ENCODE assay signal across 8 cellular contexts in the genomic region with DNA sequence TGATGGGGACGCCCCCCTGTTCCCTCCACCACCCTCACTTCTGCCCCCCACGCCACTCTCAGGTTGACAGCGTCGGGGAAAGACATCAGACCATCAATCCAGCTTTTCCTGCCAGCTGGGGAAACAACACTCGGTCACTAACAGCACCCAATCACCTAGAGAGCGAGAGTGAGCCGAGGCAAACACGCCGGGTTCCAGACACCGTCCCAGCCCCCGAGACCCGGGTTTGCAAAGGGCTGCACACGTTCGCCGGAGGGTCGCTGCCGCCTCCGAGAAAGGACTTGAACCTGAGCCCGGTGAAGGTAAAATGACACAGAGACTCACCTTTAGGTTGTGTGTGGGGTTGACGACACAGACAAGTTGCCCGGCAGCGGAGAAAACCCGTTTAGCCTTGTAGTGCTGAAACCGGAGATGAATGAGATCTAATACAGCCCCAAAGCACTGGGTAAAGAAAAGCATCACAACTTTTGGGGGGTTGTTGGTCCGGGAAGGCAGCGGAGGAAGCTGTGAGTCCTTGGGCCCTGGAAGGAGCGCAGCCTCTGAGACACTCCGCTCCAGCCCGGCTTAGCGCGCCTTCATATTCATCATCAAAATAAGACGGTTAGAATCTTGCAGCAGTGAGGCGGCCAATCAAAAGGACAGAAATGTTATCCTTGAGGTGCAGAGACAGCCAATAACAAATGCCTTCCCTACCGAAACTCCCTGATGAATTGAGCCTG. TPM values are rescaled to one million over a fixed set of nuclear protein-coding genes. Genes with fewer than 3 reads are reported as not detected.
DNase-seq lines count a peak whose midpoint lies in the region; ATAC-seq and TF ChIP-seq lines count a peak whose summit lies in the region.

A gene with protein sequence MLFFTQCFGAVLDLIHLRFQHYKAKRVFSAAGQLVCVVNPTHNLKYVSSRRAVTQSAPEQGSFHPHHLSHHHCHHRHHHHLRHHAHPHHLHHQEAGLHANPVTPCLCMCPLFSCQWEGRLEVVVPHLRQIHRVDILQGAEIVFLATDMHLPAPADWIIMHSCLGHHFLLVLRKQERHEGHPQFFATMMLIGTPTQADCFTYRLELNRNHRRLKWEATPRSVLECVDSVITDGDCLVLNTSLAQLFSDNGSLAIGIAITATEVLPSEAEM (minus strand): TSS at position 583 of the 719 bp plus-strand sequence. CDS start 124 bp downstream, at position 459.

- H3K9me1 ChIP-seq in IMR-90 (ENCODE audit: insufficient read depth, low read length), result no peaks in the 10 kb centered on the region

- no peak within 1 kb of the TSS for H3K56ac ChIP-seq in IMR-90 (ENCODE audit: extremely low read depth, insufficient read depth, low read length)

- H3F3A ChIP-seq in PC-9 (ENCODE audit: insufficient read depth, low read depth), result no peaks in the 10 kb centered on the region

- dilution Hi-C loops in IMR-90 (cut with HindIII; ENCODE audit: low sequenced_read_pairs, unreplicated experiment), result no loop called here

- no peaks in the 10 kb centered on the region for H3K79me1 ChIP-seq in IMR-90 (ENCODE audit: low read depth in 1 of 2, low read length in 2 of 2)

- TF ChIP-seq CTCF in IMR-90 (conservative IDR thresholded peaks at IDR 0.05; ENCODE audit: low read depth, low read length) (no peak), PC-9 (conservative IDR thresholded peaks at IDR 0.05) (no peak)

- H3K27me3 Mint-ChIP-seq in activated T-cell treated with anti-CD3 and anti-CD28 coated beads, Interleukin-2, amount 50 U/mL, for 4 hours (ENCODE audit: low read depth), result peaks cover 21% of the 10 kb centered on the region

- H2AK9ac ChIP-seq in IMR-90 (replicated peaks; ENCODE audit: low read depth, low read length, poor library complexity), result no peak within 1 kb of the TSS

- H2AFZ ChIP-seq in IMR-90 (replicated peaks; ENCODE audit: low read length, poor library complexity) (peak within 1 kb of the TSS; percentile 65), PC-9 (no peak within 1 kb of the TSS)

- no peak within 1 kb of the TSS for H3K9ac ChIP-seq in IMR-90 (ENCODE audit: low read depth, low read length)

- peak; percentile 53; the same call in 1 of the 2 replicates for ATAC-seq in IMR-90 (ENCODE audit: low read depth)
- peak; percentile 58 to 63 for ATAC-seq in activated T-cell treated with anti-CD3 and anti-CD28 coated beads, Interleukin-2, amount 50 U/mL, for 4 hours
- ATAC-seq in Right ventricle myocardium superior (ENCODE audit: poor library complexity), result peak; percentile 31
- no peak for ATAC-seq in HG02571 (IDR thresholded peaks at IDR 0.05; ENCODE audit: unreplicated experiment)

- no peaks in the 10 kb centered on the region for H3K36me3 ChIP-seq in IMR-90 (ENCODE audit: control insufficient read depth, insufficient read depth, low read length)
- no peaks in the 10 kb centered on the region for H3K36me3 ChIP-seq in PC-9 (ENCODE audit: low read depth)

- H3K4me3 ChIP-seq in IMR-90 (ENCODE audit: insufficient read depth, low read depth, low read length) (no peak within 1 kb of the TSS), PC-9 (no peak within 1 kb of the TSS)

- H3K14ac ChIP-seq in IMR-90 (replicated peaks; ENCODE audit: low read depth, low read length), result no peak within 1 kb of the TSS

- H3K9me3 ChIP-seq in IMR-90 (ENCODE audit: control insufficient read depth, insufficient read depth, low read length) (no peaks in the 10 kb centered on the region), PC-9 (ENCODE audit: insufficient read depth, low read depth) (peaks cover 3% of the 10 kb centered on the region)

- no peak within 1 kb of the TSS for H4K91ac ChIP-seq in IMR-90 (ENCODE audit: insufficient read depth, low read depth, low read length)

- no peaks in the 10 kb centered on the region for H3K36me3 Mint-ChIP-seq in activated T-cell treated with anti-CD3 and anti-CD28 coated beads, Interleukin-2, amount 50 U/mL, for 4 hours (ENCODE audit: insufficient read depth)

- H3K79me2 ChIP-seq in PC-9 (ENCODE audit: low read depth), result no peaks in the 10 kb centered on the region

- no peak within 1 kb of the TSS for H3K23ac ChIP-seq in IMR-90 (ENCODE audit: low read depth, low read length)

- no peak for TF ChIP-seq POLR2A in IMR-90 (IDR thresholded peaks at IDR 0.05; ENCODE audit: low read depth, low read length)

- H4K8ac ChIP-seq in IMR-90 (ENCODE audit: low read depth in 2 of 2, low read length in 2 of 2), result no peak within 1 kb of the TSS

- CTCF ChIA-PET in IMR-90 (lab: Yijun Ruan, JAX), result interaction anchor here (0.6 kb wide), 1 partner anchor 165 kb away, joined by 3 read pairs; no protein-coding TSS in a partner anchor
- CTCF ChIA-PET in PC-9 (lab: Charles Lee), result no interaction called here

- no peak within 1 kb of the TSS for H2BK15ac ChIP-seq in IMR-90 (ENCODE audit: low read depth, low read length)

- no peak within 1 kb of the TSS for H2AK5ac ChIP-seq in IMR-90 (ENCODE audit: low read depth, low read length)

- no peaks in the 10 kb centered on the region; the same call in 1 of the 2 replicates for H3K9me2 ChIP-seq in PC-9 (ENCODE audit: insufficient read depth)

- no peak within 1 kb of the TSS for H3K18ac ChIP-seq in IMR-90 (ENCODE audit: low read depth, low read length)

- no peaks in the 10 kb centered on the region for H4K20me1 ChIP-seq in IMR-90 (ENCODE audit: insufficient read depth, low read length)
- H4K20me1 ChIP-seq in PC-9 (ENCODE audit: insufficient read depth), result no peaks in the 10 kb centered on the region

- H3K4me2 ChIP-seq in IMR-90 (ENCODE audit: low read depth, low read length) (peak within 1 kb of the TSS; percentile 9; the same call in 1 of the 2 replicates), PC-9 (no peak within 1 kb of the TSS)

- no peak within 1 kb of the TSS for H2BK20ac ChIP-seq in IMR-90 (ENCODE audit: low read depth, low read length)

- in situ Hi-C loops in IMR-90 (cut with MboI; ENCODE audit: low sequenced_read_pairs), result no loop called here

- no peak for TF ChIP-seq RAD21 in IMR-90 (IDR thresholded peaks at IDR 0.05; ENCODE audit: low read length)

- no TSS peak for BruUV-seq in IMR-90 (replicated peaks; lab: Mats Ljungman, UMichigan)
- no TSS peak for BruUV-seq in PC-9 (replicated peaks; lab: Mats Ljungman, UMichigan)

- intact Hi-C loops in IMR-90 (cut with micrococcal nuclease), result no loop called here
- intact Hi-C loops in Right ventricle myocardium superior (cut with DNase I), result no loop called here
- intact Hi-C loops in PC-9 (cut with micrococcal nuclease; ENCODE audit: unreplicated experiment), result no loop called here

- WGBS in IMR-90 (ENCODE audit: extremely low coverage in 2 of 2, insufficient read length in 1 of 2), 2 experiments, result 3% methylated on average over 17 of the region's 34 CpGs; no CpG with 5 or more reads in 1 of the 2 experiments

- H2BK5ac ChIP-seq in IMR-90 (ENCODE audit: low read depth, low read length, poor library complexity, severe bottlenecking), result no peak within 1 kb of the TSS

- peak within 1 kb of the TSS; percentile 82 for H3K4me3 Mint-ChIP-seq in activated T-cell treated with anti-CD3 and anti-CD28 coated beads, Interleukin-2, amount 50 U/mL, for 4 hours

- H3K27ac ChIP-seq in IMR-90 (ENCODE audit: insufficient read depth, low read length), result no peak within 1 kb of the TSS
- H3K27ac ChIP-seq in PC-9, result no peak within 1 kb of the TSS

- peaks cover 48% of the 10 kb centered on the region for H3K4me1 Mint-ChIP-seq in activated T-cell treated with anti-CD3 and anti-CD28 coated beads, Interleukin-2, amount 50 U/mL, for 4 hours (ENCODE audit: low read depth)

- H3K27me3 ChIP-seq in IMR-90 (ENCODE audit: control insufficient read depth, insufficient read depth, low read length), result peaks cover 47% of the 10 kb centered on the region
- H3K27me3 ChIP-seq in PC-9 (ENCODE audit: insufficient read depth, low read depth), result peaks cover 72% of the 10 kb centered on the region

- no peak within 1 kb of the TSS for H4K5ac ChIP-seq in IMR-90 (ENCODE audit: low read depth, low read length)

- H2BK120ac ChIP-seq in IMR-90 (ENCODE audit: low read depth, low read length), result no peak within 1 kb of the TSS

- DNase-seq in IMR-90 (no peak), Right ventricle myocardium superior (no peak), putamen (ENCODE audit: low spot score) (peak; percentile 66), NCI-H2196 (lab: John Stamatoyannopoulos, UW; ENCODE audit: unreplicated experiment) (no peak), medulla oblongata (ENCODE audit: extremely low spot score) (no peak), PC-9 (no peak)
- no peak for DNase-seq in activated T-cell treated with anti-CD3 and anti-CD28 coated beads, Interleukin-2, amount 50 U/mL, for 4 hours

- POLR2A ChIA-PET in IMR-90 (lab: Charles Lee; ENCODE audit: unreplicated experiment), result no interaction called here
- POLR2A ChIA-PET in PC-9 (lab: Charles Lee; ENCODE audit: unreplicated experiment), result no interaction called here

- H3K9me3 Mint-ChIP-seq in activated T-cell treated with anti-CD3 and anti-CD28 coated beads, Interleukin-2, amount 50 U/mL, for 4 hours, result peaks cover 10% of the 10 kb centered on the region

- no peak within 1 kb of the TSS for H3K4ac ChIP-seq in IMR-90 (ENCODE audit: low read depth, low read length)

- H3K4me1 ChIP-seq in IMR-90 (ENCODE audit: control insufficient read depth, insufficient read depth, low read length) (no peaks in the 10 kb centered on the region), PC-9 (replicated peaks; ENCODE audit: insufficient read depth) (no peaks in the 10 kb centered on the region)

TF ChIP-seq in IMR-90, 13 proteins besides CTCF, POLR2A, EP300 and RAD21:
- no peak for TF ChIP-seq RFX5 (IDR thresholded peaks at IDR 0.05; ENCODE audit: low read depth, low read length)
- no peak for TF ChIP-seq FOS (IDR thresholded peaks at IDR 0.05; ENCODE audit: low read depth, low read length)
- TF ChIP-seq BHLHE40 (IDR thresholded peaks at IDR 0.05; ENCODE audit: low read depth, low read length), result no peak
- no peak for TF ChIP-seq MXI1 (IDR thresholded peaks at IDR 0.05; ENCODE audit: borderline replicate concordance, low read depth, low read length)
- no peak for TF ChIP-seq SMC3 (IDR thresholded peaks at IDR 0.05; ENCODE audit: low read depth, low read length)
- no peak for TF ChIP-seq CHD1 (IDR thresholded peaks at IDR 0.05; ENCODE audit: low read depth, low read length)

RNA-seq across cellular contexts. Expression of the gene that starts here (rescaled TPM):
- total RNA-seq in IMR-90 (2012; rRNA removed), result not detected in 2 replicates
- polyA plus RNA-seq in IMR-90 (2012; rRNA removed), result under 0.01 TPM in 1 of 2 replicates, not detected in the other
- not detected in 2 replicates for polyA plus RNA-seq in IMR-90 (2012; cell fraction: cytosol; rRNA removed)
- not detected in 2 replicates for polyA plus RNA-seq in IMR-90 (2012; cell fraction: nucleus; rRNA removed; ENCODE audit: low replicate concordance)
- under 1 TPM in 2 of 3 donors, not detected in 1; 0.03 to 0.05 TPM for total RNA-seq in activated T-cell treated with anti-CD3 and anti-CD28 coated beads, Interleukin-2, amount 50 U/mL, for 4 hours
- total RNA-seq in Right ventricle myocardium superior, result not detected
- total RNA-seq in PC-9 (2021), result not detected in 2 replicates

Comparison
In these comparisons a context has a peak if more than half of its experiments do, and no peak if none do; other contexts are left out.
1. Peak in ATAC-seq and H3K4me2 ChIP-seq in IMR-90; RNA of the gene not detected or under 1 TPM.
2. Peak in ATAC-seq in activated T-cell treated with anti-CD3 and anti-CD28 coated beads, Interleukin-2, amount 50 U/mL, for 4 hours; RNA of the gene not detected or under 1 TPM.
3. Peak in ATAC-seq in Right ventricle myocardium superior; RNA of the gene not detected or under 1 TPM.